In genomic region chr5:58057324-58057723, GRCh38 we compare ENCODE assay signal across 36 cellular contexts.
"Had no signal": no experiment of that assay in that cellular context is flagged by ENCODE, and none has a peak within 500 bp of the region (broad histone marks: within the 10 kb centered on the region; RNA-seq: fewer than 3 reads in every experiment).

No MANE protein-coding gene starts in this region.

- ATAC-seq: activated CD8-positive, alpha-beta T cell treated with anti-CD3 and anti-CD28 coated beads for 36 hours; activated naive CD8-positive, alpha-beta T cell treated with anti-CD3 and anti-CD28 coated beads, Interleukin-2, amount 50 U/mL, for 24 hours; activated T-cell treated with anti-CD3 and anti-CD28 coated beads, Interleukin-2, amount 50 U/mL, for 4 hours; activated T-cell treated with anti-CD3 and anti-CD28 coated beads, Interleukin-2, amount 50 U/mL, for 72 hours; activated T-helper 17 cell treated with anti-CD3 and anti-CD28 coated beads, Interleukin-2, amount 50 U/mL, for 72 hours had no signal

- H3K27ac ChIP-seq: ascending aorta, cardiac muscle cell, VCaP had no signal

- H3K27me3 Mint-ChIP-seq: activated CD4-positive, alpha-beta T cell treated with anti-CD3 and anti-CD28 coated beads, Interleukin-2, amount 10 ng/mL, durations not matched to agents 24 days and 14 days; activated CD8-positive, alpha-beta T cell treated with anti-CD3 and anti-CD28 coated beads for 36 hours; activated naive CD8-positive, alpha-beta T cell treated with anti-CD3 and anti-CD28 coated beads, Interleukin-2, amount 10 ng/mL, durations not matched to agents 7 days and 5 days; activated naive CD8-positive, alpha-beta T cell treated with anti-CD3 and anti-CD28 coated beads, Interleukin-2, amount 50 U/mL, for 24 hours; brain; central memory CD8-positive, alpha-beta T cell had no signal

- H3K4me3 Mint-ChIP-seq: activated B cell treated with CpG ODN at 0.5 μM for 24 hours; activated CD4-positive, alpha-beta memory T cell treated with anti-CD3 and anti-CD28 coated beads for 36 hours; activated CD4-positive, alpha-beta T cell treated with anti-CD3 and anti-CD28 coated beads, Interleukin-2, amount 10 ng/mL, durations not matched to agents 24 days and 14 days; activated CD8-positive, alpha-beta T cell treated with anti-CD3 and anti-CD28 coated beads for 36 hours; activated naive CD4-positive, alpha-beta T cell treated with anti-CD3 and anti-CD28 coated beads for 36 hours; activated naive CD4-positive, alpha-beta T cell treated with anti-CD3 and anti-CD28 coated beads, Interleukin-2, amount 50 U/mL, for 24 hours; activated naive CD8-positive, alpha-beta T cell; activated naive CD8-positive, alpha-beta T cell treated with anti-CD3 and anti-CD28 coated beads, Interleukin-2, amount 10 ng/mL, durations not matched to agents 7 days and 5 days; activated naive CD8-positive, alpha-beta T cell treated with anti-CD3 and anti-CD28 coated beads, Interleukin-2, amount 50 U/mL, for 24 hours; activated T-cell treated with anti-CD3 and anti-CD28 coated beads, Interleukin-2, amount 50 U/mL, for 4 hours; activated T-cell treated with anti-CD3 and anti-CD28 coated beads, Interleukin-2, amount 50 U/mL, for 72 hours; activated T-helper 1 cell treated with anti-CD3 and anti-CD28 coated beads, Interleukin-12 subunit alpha, Interleukin-12 subunit beta, Interleukin-2, Interleukin-4 antibody, amounts not matched to agents 30 ng/mL and 10 ng/mL and 1 ng/mL, durations not matched to agents 14 hours and 24 hours and 36 hours; activated T-helper 17 cell treated with anti-CD3 and anti-CD28 coated beads, Interleukin-2, amount 50 U/mL, for 72 hours; brain; central memory CD8-positive, alpha-beta T cell; T-helper 1 cell treated with Interleukin-12 subunit alpha and Interleukin-12 subunit beta and Interleukin-4 antibody, amounts not matched to agents 30 μg/mL and 1 μg/mL, for 36 hours; T-helper 2 cell treated with Interferon-gamma antibody and Interleukin-4, amounts not matched to agents 5 μg/mL and 100 μg/mL, for 36 hours had no signal

- H3K36me3 Mint-ChIP-seq: activated CD4-positive, alpha-beta memory T cell treated with anti-CD3 and anti-CD28 coated beads for 36 hours; activated naive CD4-positive, alpha-beta T cell treated with anti-CD3 and anti-CD28 coated beads, Interleukin-2, amount 50 U/mL, for 24 hours; activated naive CD8-positive, alpha-beta T cell; activated naive CD8-positive, alpha-beta T cell treated with anti-CD3 and anti-CD28 coated beads, Interleukin-2, amount 10 ng/mL, durations not matched to agents 7 days and 5 days had no signal

- H3K9me3 ChIP-seq: ascending aorta had no signal

- H3K27me3 ChIP-seq: ascending aorta, cardiac muscle cell had no signal

- H3K36me3 ChIP-seq: ascending aorta, cardiac muscle cell had no signal

- H3K4me1 ChIP-seq: ascending aorta had no signal

- DNase-seq: activated B cell treated with CpG ODN at 0.5 μM for 24 hours; activated CD4-positive, alpha-beta memory T cell treated with anti-CD3 and anti-CD28 coated beads for 36 hours; activated CD4-positive, alpha-beta T cell treated with anti-CD3 and anti-CD28 coated beads for 4 hours; activated CD4-positive, alpha-beta T cell treated with anti-CD3 and anti-CD28 coated beads, Interleukin-2, amount 10 ng/mL, durations not matched to agents 24 days and 14 days; activated CD4-positive, alpha-beta T cell treated with anti-CD3 and anti-CD28 coated beads, Interleukin-2, amount 50 U/mL, for 1 hour; activated CD4-positive, alpha-beta T cell treated with anti-CD3 and anti-CD28 coated beads, Interleukin-2, amount 50 U/mL, for 4 hours; activated CD4-positive, CD25-positive, alpha-beta regulatory T cell treated with anti-CD3 and anti-CD28 coated beads, Interleukin-2, amount 50 U/mL, for 72 hours; activated CD8-positive, alpha-beta memory T cell treated with anti-CD3 and anti-CD28 coated beads, Interleukin-2, amount 50 U/mL, for 4 hours; activated CD8-positive, alpha-beta T cell treated with anti-CD3 and anti-CD28 coated beads for 36 hours; activated effector memory CD4-positive, alpha-beta T cell treated with anti-CD3 and anti-CD28 coated beads, Interleukin-2, amount 50 U/mL, for 16 hours; activated gamma-delta T cell treated with Interleukin-2 at 50 U/mL for 16 hours; activated naive CD4-positive, alpha-beta T cell; activated naive CD4-positive, alpha-beta T cell treated with anti-CD3 and anti-CD28 coated beads for 36 hours; activated naive CD8-positive, alpha-beta T cell treated with anti-CD3 and anti-CD28 coated beads, Interleukin-2, amount 10 ng/mL, durations not matched to agents 7 days and 5 days; activated naive CD8-positive, alpha-beta T cell treated with anti-CD3 and anti-CD28 coated beads, Interleukin-2, amount 50 U/mL, for 24 hours; activated T-cell treated with anti-CD3 and anti-CD28 coated beads for 4 hours; activated T-cell treated with anti-CD3 and anti-CD28 coated beads, Interleukin-2, amount 50 U/mL, for 1 hour; activated T-cell treated with anti-CD3 and anti-CD28 coated beads, Interleukin-2, amount 50 U/mL, for 4 hours; activated T-cell treated with anti-CD3 and anti-CD28 coated beads, Interleukin-2, amount 50 U/mL, for 72 hours; amygdala; anterior cingulate cortex; caudate nucleus; cerebellar nuclear complex; T-helper 2 cell; T-helper 9 cell had no signal

- H3K9me3 Mint-ChIP-seq: activated CD4-positive, alpha-beta memory T cell treated with anti-CD3 and anti-CD28 coated beads for 36 hours; activated naive CD4-positive, alpha-beta T cell treated with anti-CD3 and anti-CD28 coated beads, Interleukin-2, amount 50 U/mL, for 24 hours; activated T-cell treated with anti-CD3 and anti-CD28 coated beads, Interleukin-2, amount 50 U/mL, for 72 hours; T-helper 1 cell treated with Interleukin-12 subunit alpha and Interleukin-12 subunit beta and Interleukin-4 antibody, amounts not matched to agents 30 μg/mL and 1 μg/mL, for 36 hours; T-helper 2 cell treated with Interferon-gamma antibody and Interleukin-4, amounts not matched to agents 5 μg/mL and 100 μg/mL, for 36 hours had no signal

- H3K4me1 Mint-ChIP-seq: activated B cell treated with CpG ODN at 0.5 μM for 24 hours; activated CD4-positive, alpha-beta T cell treated with anti-CD3 and anti-CD28 coated beads, Interleukin-2, amount 10 ng/mL, durations not matched to agents 24 days and 14 days; activated naive CD4-positive, alpha-beta T cell treated with anti-CD3 and anti-CD28 coated beads, Interleukin-2, amount 50 U/mL, for 24 hours; activated naive CD8-positive, alpha-beta T cell treated with anti-CD3 and anti-CD28 coated beads, Interleukin-2, amount 10 ng/mL, durations not matched to agents 7 days and 5 days; activated naive CD8-positive, alpha-beta T cell treated with anti-CD3 and anti-CD28 coated beads, Interleukin-2, amount 50 U/mL, for 24 hours; activated T-helper 17 cell treated with anti-CD3 and anti-CD28 coated beads, Interleukin-2, amount 50 U/mL, for 72 hours; central memory CD8-positive, alpha-beta T cell had no signal

- H3K27ac Mint-ChIP-seq: activated B cell treated with CpG ODN at 0.5 μM for 24 hours; activated CD4-positive, alpha-beta memory T cell treated with anti-CD3 and anti-CD28 coated beads for 36 hours; activated CD4-positive, alpha-beta T cell treated with anti-CD3 and anti-CD28 coated beads, Interleukin-2, amount 10 ng/mL, durations not matched to agents 24 days and 14 days; activated CD8-positive, alpha-beta T cell treated with anti-CD3 and anti-CD28 coated beads for 36 hours; activated naive CD4-positive, alpha-beta T cell treated with anti-CD3 and anti-CD28 coated beads for 36 hours; activated naive CD4-positive, alpha-beta T cell treated with anti-CD3 and anti-CD28 coated beads, Interleukin-2, amount 50 U/mL, for 24 hours; activated naive CD8-positive, alpha-beta T cell; activated naive CD8-positive, alpha-beta T cell treated with anti-CD3 and anti-CD28 coated beads, Interleukin-2, amount 10 ng/mL, durations not matched to agents 7 days and 5 days; activated naive CD8-positive, alpha-beta T cell treated with anti-CD3 and anti-CD28 coated beads, Interleukin-2, amount 50 U/mL, for 24 hours; activated T-cell treated with anti-CD3 and anti-CD28 coated beads, Interleukin-2, amount 50 U/mL, for 72 hours; activated T-helper 1 cell treated with anti-CD3 and anti-CD28 coated beads, Interleukin-12 subunit alpha, Interleukin-12 subunit beta, Interleukin-2, Interleukin-4 antibody, amounts not matched to agents 30 ng/mL and 10 ng/mL and 1 ng/mL, durations not matched to agents 14 hours and 24 hours and 36 hours; activated T-helper 17 cell treated with anti-CD3 and anti-CD28 coated beads, Interleukin-2, amount 50 U/mL, for 72 hours; brain; T-helper 1 cell treated with Interleukin-12 subunit alpha and Interleukin-12 subunit beta and Interleukin-4 antibody, amounts not matched to agents 30 μg/mL and 1 μg/mL, for 36 hours; T-helper 2 cell treated with Interferon-gamma antibody and Interleukin-4, amounts not matched to agents 5 μg/mL and 100 μg/mL, for 36 hours had no signal

- H3K4me3 ChIP-seq: ascending aorta, cardiac muscle cell had no signal
